In genomic region chr1:106080608-106081325, GRCh38 we compare ENCODE assay signal across 19 cellular contexts.
DNase-seq lines count a peak whose midpoint lies in the region; ATAC-seq and TF ChIP-seq lines count a peak whose summit lies in the region.
"Had no signal": no experiment of that assay in that cellular context is flagged by ENCODE, and none has a peak within 500 bp of the region (broad histone marks: within the 10 kb centered on the region; RNA-seq: fewer than 3 reads in every experiment).

No MANE protein-coding gene starts in this region.

- no peaks in the 10 kb centered on the region for H3K4me1 Mint-ChIP-seq in glutamatergic neuron (ENCODE audit: low read depth, unreplicated experiment)
- H3K4me1 Mint-ChIP-seq: CD4-positive, alpha-beta memory T cell had no signal

- no peaks in the 10 kb centered on the region for H3K36me3 Mint-ChIP-seq in glutamatergic neuron (ENCODE audit: unreplicated experiment)
- H3K36me3 Mint-ChIP-seq: CD4-positive, alpha-beta memory T cell; naive B cell had no signal

- no peak overlapping the region for H3K27ac Mint-ChIP-seq in glutamatergic neuron (ENCODE audit: unreplicated experiment)
- H3K27ac Mint-ChIP-seq: CD4-positive, alpha-beta memory T cell; naive B cell had no signal

- no peak for ATAC-seq in GM21390 (IDR thresholded peaks at IDR 0.05; ENCODE audit: unreplicated experiment)
- ATAC-seq: HCT116 had no signal

- H3K4me3 Mint-ChIP-seq in glutamatergic neuron (ENCODE audit: unreplicated experiment) = no peak overlapping the region
- H3K4me3 Mint-ChIP-seq: CD4-positive, alpha-beta memory T cell; naive B cell had no signal

- no peak for TF ChIP-seq CTCF in glutamatergic neuron (IDR thresholded peaks at IDR 0.05; ENCODE audit: partially characterized antibody, unreplicated experiment)

- peak overlapping the region; percentile 40 for H3K4me3 ChIP-seq in HUES64 (ENCODE audit: low read length)
- H3K4me3 ChIP-seq: coronary artery, tibial artery had no signal

- peaks cover 17% of the 10 kb centered on the region for H3K27me3 ChIP-seq in HUES64 (ENCODE audit: insufficient read depth, low read length)
- H3K27me3 ChIP-seq: tibial artery had no signal

- no peaks in the 10 kb centered on the region for H3K9me3 Mint-ChIP-seq in glutamatergic neuron (ENCODE audit: unreplicated experiment)

- H3K9ac ChIP-seq in HUES64 (ENCODE audit: low read depth, low read length) = no peak overlapping the region

- no peaks in the 10 kb centered on the region for H3K9me3 ChIP-seq in HUES64 (ENCODE audit: insufficient read depth, low read depth, low read length)
- H3K9me3 ChIP-seq: tibial artery had no signal

- no peak overlapping the region for H3K27ac ChIP-seq in HUES64 (ENCODE audit: low read depth, low read length)
- H3K27ac ChIP-seq in caudate nucleus (ENCODE audit: low read depth, low read length) = no peak overlapping the region
- H3K27ac ChIP-seq: coronary artery, tibial artery had no signal

- WGBS in HUES64 = 70% methylated on average over 41 of the region's 41 CpGs

- DNase-seq in DMS53 (lab: John Stamatoyannopoulos, UW) (peak; percentile 77), glutamatergic neuron (peak; percentile 15), retina (peak; percentile 62), UCSD-AML1 (lab: John Stamatoyannopoulos, UW; ENCODE audit: unreplicated experiment) (no peak), caudate nucleus (lab: John Stamatoyannopoulos, UW) (no peak), GDM1 (lab: John Stamatoyannopoulos, UW) (no peak)
- DNase-seq: activated naive CD4-positive, alpha-beta T cell treated with anti-CD3 and anti-CD28 coated beads, Interleukin-2, amount 50 U/mL, for 16 hours; CD4-positive, alpha-beta memory T cell; DMS79 treated with DMSO at 0.1 percent for 48 hours; mesendoderm; naive B cell; NCI-H774; Right ventricle myocardium superior; stimulated activated naive CD4-positive, alpha-beta T cell; tibial artery had no signal

- no peaks in the 10 kb centered on the region for H3K4me1 ChIP-seq in HUES64 (ENCODE audit: insufficient read depth, low read length)
- H3K4me1 ChIP-seq: tibial artery had no signal

- H3K36me3 ChIP-seq in HUES64 (ENCODE audit: insufficient read depth, low read length) = no peaks in the 10 kb centered on the region
- H3K36me3 ChIP-seq: tibial artery had no signal

- no peaks in the 10 kb centered on the region for H3K27me3 Mint-ChIP-seq in glutamatergic neuron (ENCODE audit: unreplicated experiment)
- H3K27me3 Mint-ChIP-seq: CD4-positive, alpha-beta memory T cell had no signal

Comparison
In these comparisons a context has a peak if more than half of its experiments do, and no peak if none do; other contexts are left out.
1. DNase-seq: peak in DMS53 (single experiment), glutamatergic neuron (single experiment) and retina (single experiment); none in UCSD-AML1 (single experiment), caudate nucleus (0 of 61) and GDM1 (single experiment).